In genomic region chr7:30504347-30505173, GRCh38 we compare ENCODE assay signal across 1 cellular context.
A peak's percentile ranks its signal among the peaks of the same experiment; 100 is the strongest.
TF ChIP-seq lines count a peak whose summit lies in the region.

GGCT (minus strand) TSS chr7:30504829; CDS start chr7:30504709, 120 bp downstream.

TF ChIP-seq in HepG2, 621 proteins besides CTCF, POLR2A, EP300 and RAD21 (continued from another document and continues in another):
- TF ChIP-seq ZUFSP (CRISPR knock-in tag; IDR thresholded peaks at IDR 0.05; ENCODE audit: borderline replicate concordance) (no peak), MTA3 (CRISPR knock-in tag; IDR thresholded peaks at IDR 0.05) (no peak), PPARG (CRISPR knock-in tag; conservative IDR thresholded peaks at IDR 0.05) (no peak), ZNF740 (CRISPR knock-in tag; IDR thresholded peaks at IDR 0.05) (no peak), CERS6 (CRISPR knock-in tag; IDR thresholded peaks at IDR 0.05) (no peak), ZFP62 (CRISPR knock-in tag; IDR thresholded peaks at IDR 0.05) (no peak), NFKBIZ (CRISPR knock-in tag; IDR thresholded peaks at IDR 0.05) (no peak), LCORL (IDR thresholded peaks at IDR 0.05) (no peak), LCORL (CRISPR knock-in tag; IDR thresholded peaks at IDR 0.05) (no peak), KLF9 (CRISPR knock-in tag; IDR thresholded peaks at IDR 0.05; ENCODE audit: low read depth) (no peak), ZNF646 (CRISPR knock-in tag; IDR thresholded peaks at IDR 0.05) (no peak), ZNF501 (CRISPR knock-in tag; IDR thresholded peaks at IDR 0.05) (peak; percentile 93), FOXP4 (CRISPR knock-in tag; IDR thresholded peaks at IDR 0.05) (no peak), ZNF790 (CRISPR knock-in tag; IDR thresholded peaks at IDR 0.05; ENCODE audit: borderline replicate concordance) (no peak), ZNF558 (CRISPR knock-in tag; IDR thresholded peaks at IDR 0.05; ENCODE audit: borderline replicate concordance) (peak; percentile 44; the same call in 1 of the 2 replicates), KLF12 (CRISPR knock-in tag; IDR thresholded peaks at IDR 0.05; ENCODE audit: borderline replicate concordance) (0 out of 2 replicates have a peak, but pooled peaks have one; percentile 46), GMEB2 (CRISPR knock-in tag; IDR thresholded peaks at IDR 0.05; ENCODE audit: low read depth) (no peak), BATF2 (CRISPR knock-in tag; IDR thresholded peaks at IDR 0.05) (no peak), ARNT (IDR thresholded peaks at IDR 0.05) (no peak), ZNF775 (CRISPR knock-in tag; IDR thresholded peaks at IDR 0.05; ENCODE audit: borderline replicate concordance) (no peak), ZNF34 (CRISPR knock-in tag; IDR thresholded peaks at IDR 0.05; ENCODE audit: borderline replicate concordance) (0 out of 2 replicates have a peak, but pooled peaks have one; percentile 71), SMARCE1 (IDR thresholded peaks at IDR 0.05; ENCODE audit: borderline replicate concordance) (no peak), ZHX1 (CRISPR knock-in tag; IDR thresholded peaks at IDR 0.05; ENCODE audit: low read depth) (peak; percentile 45; the same call in 1 of the 2 replicates), ZNF276 (CRISPR knock-in tag; IDR thresholded peaks at IDR 0.05; ENCODE audit: low read depth) (no peak), ZFX (CRISPR knock-in tag; IDR thresholded peaks at IDR 0.05; ENCODE audit: low read depth) (peak; percentile 87), MLX (CRISPR knock-in tag; IDR thresholded peaks at IDR 0.05) (0 out of 2 replicates have a peak, but pooled peaks have one; percentile 15), HMGA1 (CRISPR knock-in tag; conservative IDR thresholded peaks at IDR 0.05) (no peak), ZBTB44 (CRISPR knock-in tag; IDR thresholded peaks at IDR 0.05) (no peak; the same call in 1 of the 2 replicates), NFKB2 (CRISPR knock-in tag; IDR thresholded peaks at IDR 0.05; ENCODE audit: borderline replicate concordance) (peak; percentile 43; the same call in 1 of the 2 replicates), SRF (IDR thresholded peaks at IDR 0.05; ENCODE audit: low read depth, low read length) (no peak), ZNF18 (CRISPR knock-in tag; IDR thresholded peaks at IDR 0.05; ENCODE audit: insufficient replicate concordance) (no peak), MAFF (IDR thresholded peaks at IDR 0.05; ENCODE audit: low read depth, low read length) (no peak)
